ENCODE assay signal across 8 cellular contexts in the genomic region with DNA sequence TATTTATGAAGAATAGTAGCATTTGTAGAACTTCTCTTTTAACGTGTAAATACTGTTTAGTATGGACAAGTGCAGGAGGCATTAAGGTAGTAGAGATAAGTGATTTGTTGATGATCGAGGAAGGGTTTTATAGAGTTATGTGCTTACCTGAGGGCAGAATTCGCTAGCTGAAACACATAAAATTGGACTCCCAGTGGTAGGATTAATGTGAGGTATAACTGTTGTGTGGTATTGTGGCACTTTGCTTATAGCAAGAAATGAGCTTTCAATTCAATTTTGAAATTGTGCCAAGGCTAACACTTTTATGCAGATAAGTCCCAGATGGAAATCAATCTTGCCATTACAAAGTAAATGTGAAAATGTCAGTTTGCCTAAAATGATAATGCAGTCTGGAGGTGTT. TPM values are rescaled to one million over a fixed set of nuclear protein-coding genes. Genes with fewer than 3 reads are reported as not detected.
DNase-seq lines count a peak whose midpoint lies in the region; ATAC-seq and TF ChIP-seq lines count a peak whose summit lies in the region.

No MANE protein-coding gene starts in this region.

- peak overlapping the region; percentile 81; the same call in 1 of the 2 replicates for H3K4me3 ChIP-seq in iPS-18c (ENCODE audit: insufficient read depth, low read depth, low read length)
- H3K4me3 ChIP-seq in suprapubic skin = peak overlapping the region; percentile 94

- H3K27ac Mint-ChIP-seq in activated CD4-positive, alpha-beta T cell treated with anti-CD3 and anti-CD28 coated beads, Interleukin-2, amount 10 ng/mL, durations not matched to agents 24 days and 14 days = peak overlapping the region; percentile 92
- no peak overlapping the region for H3K27ac Mint-ChIP-seq in activated CD4-positive, alpha-beta memory T cell treated with anti-CD3 and anti-CD28 coated beads, Interleukin-2, amount 10 ng/mL, durations not matched to agents 7 days and 5 days

- WGBS in suprapubic skin = 9% methylated on average over 3 of the region's 3 CpGs

- H3K36me3 Mint-ChIP-seq in activated CD4-positive, alpha-beta T cell treated with anti-CD3 and anti-CD28 coated beads, Interleukin-2, amount 10 ng/mL, durations not matched to agents 24 days and 14 days (ENCODE audit: low read depth) = peaks cover 14% of the 10 kb centered on the region
- H3K36me3 Mint-ChIP-seq in activated CD4-positive, alpha-beta memory T cell treated with anti-CD3 and anti-CD28 coated beads, Interleukin-2, amount 10 ng/mL, durations not matched to agents 7 days and 5 days (ENCODE audit: low read depth) = peaks cover 8% of the 10 kb centered on the region

- H3K27me3 Mint-ChIP-seq in activated CD4-positive, alpha-beta T cell treated with anti-CD3 and anti-CD28 coated beads, Interleukin-2, amount 10 ng/mL, durations not matched to agents 24 days and 14 days = peaks cover 9% of the 10 kb centered on the region
- H3K27me3 Mint-ChIP-seq in activated CD4-positive, alpha-beta memory T cell treated with anti-CD3 and anti-CD28 coated beads, Interleukin-2, amount 10 ng/mL, durations not matched to agents 7 days and 5 days = no peaks in the 10 kb centered on the region

- no peak for TF ChIP-seq CTCF in suprapubic skin (IDR thresholded peaks at IDR 0.05)
- no peak for TF ChIP-seq CTCF in GM13976 (IDR thresholded peaks at IDR 0.05; ENCODE audit: borderline replicate concordance, control extremely low read depth, extremely low read depth, insufficient read depth, missing control alignments)

- in situ Hi-C loops in GM13976 (cut with MboI; ENCODE audit: low sequenced_read_pairs, unreplicated experiment) = loop anchor here (25.0 kb wide), 2 partner anchors 219 to 531 kb away; no protein-coding TSS in a partner anchor

- TF ChIP-seq POLR2A in suprapubic skin (IDR thresholded peaks at IDR 0.05) = no peak

- no peak for ATAC-seq in GM21717 (IDR thresholded peaks at IDR 0.05; ENCODE audit: unreplicated experiment)

- H3K4me1 Mint-ChIP-seq in activated CD4-positive, alpha-beta T cell treated with anti-CD3 and anti-CD28 coated beads, Interleukin-2, amount 10 ng/mL, durations not matched to agents 24 days and 14 days = peaks cover 46% of the 10 kb centered on the region
- peaks cover 50% of the 10 kb centered on the region for H3K4me1 Mint-ChIP-seq in activated CD4-positive, alpha-beta memory T cell treated with anti-CD3 and anti-CD28 coated beads, Interleukin-2, amount 10 ng/mL, durations not matched to agents 7 days and 5 days

- intact Hi-C loops in activated CD4-positive, alpha-beta T cell treated with anti-CD3 and anti-CD28 coated beads, Interleukin-2, amount 10 ng/mL, durations not matched to agents 24 days and 14 days (cut with micrococcal nuclease) = loop anchor here (5.0 to 10.0 kb wide), 3 partner anchors 546 to 668 kb away; a partner anchor contains a TSS

- CTCF ChIA-PET in activated CD4-positive, alpha-beta memory T cell treated with anti-CD3 and anti-CD28 coated beads, Interleukin-2, amount 10 ng/mL, durations not matched to agents 7 days and 5 days (lab: Charles Lee) = interaction anchor here (1.2 kb wide), 2 partner anchors 208 to 218 kb away, joined by 4 to 6 read pairs; a partner anchor contains a TSS

- H3K4me3 Mint-ChIP-seq in activated CD4-positive, alpha-beta T cell treated with anti-CD3 and anti-CD28 coated beads, Interleukin-2, amount 10 ng/mL, durations not matched to agents 24 days and 14 days = peak overlapping the region; percentile 98
- peak overlapping the region; percentile 88 for H3K4me3 Mint-ChIP-seq in activated CD4-positive, alpha-beta memory T cell treated with anti-CD3 and anti-CD28 coated beads, Interleukin-2, amount 10 ng/mL, durations not matched to agents 7 days and 5 days

- DNase-seq in activated CD4-positive, alpha-beta T cell treated with anti-CD3 and anti-CD28 coated beads, Interleukin-2, amount 10 ng/mL, durations not matched to agents 24 days and 14 days = no peak
- no peak for DNase-seq in activated CD4-positive, alpha-beta T cell treated with anti-CD3 and anti-CD28 coated beads, Interleukin-2, amount 50 U/mL, for 1 hour
- no peak for DNase-seq in activated CD4-positive, alpha-beta memory T cell treated with anti-CD3 and anti-CD28 coated beads, Interleukin-2, amount 10 ng/mL, durations not matched to agents 7 days and 5 days
- DNase-seq in suprapubic skin (ENCODE audit: low spot score in 2 of 2) (no peak), GM13976 (ENCODE audit: low spot score) (no peak), hepatic stellate cell (ENCODE audit: low spot score) (no peak)

- no peaks in the 10 kb centered on the region for H3K27me3 ChIP-seq in suprapubic skin

- peak overlapping the region; percentile 96 for H3K27ac ChIP-seq in suprapubic skin

- H3K4me1 ChIP-seq in suprapubic skin = peaks cover 66% of the 10 kb centered on the region

- H3K9me3 Mint-ChIP-seq in activated CD4-positive, alpha-beta T cell treated with anti-CD3 and anti-CD28 coated beads, Interleukin-2, amount 10 ng/mL, durations not matched to agents 24 days and 14 days = no peaks in the 10 kb centered on the region
- H3K9me3 Mint-ChIP-seq in activated CD4-positive, alpha-beta memory T cell treated with anti-CD3 and anti-CD28 coated beads, Interleukin-2, amount 10 ng/mL, durations not matched to agents 7 days and 5 days = no peaks in the 10 kb centered on the region

- POLR2A ChIA-PET in activated CD4-positive, alpha-beta memory T cell treated with anti-CD3 and anti-CD28 coated beads, Interleukin-2, amount 10 ng/mL, durations not matched to agents 7 days and 5 days (lab: Charles Lee) = interaction anchor here (1.1 to 1.6 kb wide), 6 partner anchors 10 to 300 kb away, joined by 3 to 8 read pairs (median 4); a partner anchor contains a TSS

- H3K9me3 ChIP-seq in iPS-18c (ENCODE audit: control insufficient read depth, insufficient read depth, low read length) = no peaks in the 10 kb centered on the region
- H3K9me3 ChIP-seq in suprapubic skin = no peaks in the 10 kb centered on the region

- H3K36me3 ChIP-seq in suprapubic skin = no peaks in the 10 kb centered on the region

- TF ChIP-seq EP300 in suprapubic skin (IDR thresholded peaks at IDR 0.05) = no peak

RNA-seq across cellular contexts. Expression of a gene that starts 1.2 kb away (rescaled TPM):
- 64.6 and 72.8 TPM in 2 replicates for total RNA-seq in activated CD4-positive, alpha-beta T cell treated with anti-CD3 and anti-CD28 coated beads, Interleukin-2, amount 10 ng/mL, durations not matched to agents 24 days and 14 days
- total RNA-seq in activated CD4-positive, alpha-beta memory T cell treated with anti-CD3 and anti-CD28 coated beads, Interleukin-2, amount 10 ng/mL, durations not matched to agents 7 days and 5 days = 10 to 100 TPM; 73.5 to 87.0 TPM
- 100 to 1,000 TPM in 2 of 4 donors, 10 to 100 TPM in 2; 34.9 to 115 (median 70.3) TPM for total RNA-seq in suprapubic skin

RNA-seq across cellular contexts. Expression of a gene that starts 1.6 kb away (rescaled TPM):
- total RNA-seq in activated CD4-positive, alpha-beta T cell treated with anti-CD3 and anti-CD28 coated beads, Interleukin-2, amount 10 ng/mL, durations not matched to agents 24 days and 14 days = 31.7 and 37.0 TPM in 2 replicates
- 10 to 100 TPM; 45.5 to 49.0 TPM for total RNA-seq in activated CD4-positive, alpha-beta memory T cell treated with anti-CD3 and anti-CD28 coated beads, Interleukin-2, amount 10 ng/mL, durations not matched to agents 7 days and 5 days
- total RNA-seq in suprapubic skin = 10 to 100 TPM; 22.8 to 52.5 (median 24.7) TPM

RNA-seq across cellular contexts. Expression of a gene that starts 26.5 kb away (rescaled TPM):
- 0.45 and 0.82 TPM in 2 replicates for total RNA-seq in activated CD4-positive, alpha-beta T cell treated with anti-CD3 and anti-CD28 coated beads, Interleukin-2, amount 10 ng/mL, durations not matched to agents 24 days and 14 days
- total RNA-seq in activated CD4-positive, alpha-beta memory T cell treated with anti-CD3 and anti-CD28 coated beads, Interleukin-2, amount 10 ng/mL, durations not matched to agents 7 days and 5 days = under 1 TPM; 0.28 to 0.50 TPM
- 1 to 10 TPM; 2.6 to 6.0 (median 4.4) TPM for total RNA-seq in suprapubic skin
